Comparison of ENCODE assay signal across 18 cellular contexts in the genomic region with DNA sequence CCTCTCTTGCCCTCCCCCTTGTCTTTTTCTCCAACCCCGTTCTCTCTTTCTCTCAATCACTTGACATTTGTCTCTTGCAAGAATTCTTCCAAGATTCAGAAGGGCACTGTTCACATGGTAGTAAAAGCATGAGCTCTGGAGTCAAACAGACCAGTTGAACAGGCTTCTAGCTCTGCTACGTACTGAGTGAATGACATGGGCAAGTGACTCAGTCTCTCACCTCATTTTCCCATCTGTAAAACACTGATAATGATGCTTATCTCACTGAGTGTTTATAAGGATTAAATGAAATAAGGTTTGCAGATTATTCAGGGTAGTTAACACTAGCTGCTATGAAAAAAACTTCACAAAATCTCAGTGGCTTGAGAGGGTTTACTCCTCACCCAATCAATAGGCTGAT. TPM values are rescaled to one million over a fixed set of nuclear protein-coding genes. Genes with fewer than 3 reads are reported as not detected.
A peak's percentile ranks its signal among the peaks of the same experiment; 100 is the strongest.
DNase-seq lines count a peak whose midpoint lies in the region; ATAC-seq, FAIRE-seq and TF ChIP-seq lines count a peak whose summit lies in the region.
"Had no signal": no experiment of that assay in that cellular context is flagged by ENCODE, and none has a peak within 500 bp of the region (broad histone marks: within the 10 kb centered on the region; RNA-seq: fewer than 3 reads in every experiment).

No MANE protein-coding gene starts in this region.

- H3K4me1 Mint-ChIP-seq in IgD-negative memory B cell = peaks cover 20 to 43% (median 25%) of the 10 kb centered on the region in 3 donors

- TF ChIP-seq EP300 in GM12878 (IDR thresholded peaks at IDR 0.05; ENCODE audit: borderline replicate concordance in 1 of 2, control insufficient read depth in 1 of 2, low read depth in 2 of 2, low read length in 2 of 2) = no peak

- H3K9me3 Mint-ChIP-seq in IgD-negative memory B cell = no peaks in the 10 kb centered on the region

- SMC1A ChIA-PET in GM12878 (lab: Charles Lee; ENCODE audit: uncharacterized antibody, unreplicated experiment) = interaction anchor here (0.6 to 4.2 kb wide), 19 partner anchors 8 to 218 kb away, joined by 3 to 49 read pairs (median 5); no protein-coding TSS in a partner anchor

- peaks cover 2% of the 10 kb centered on the region for H3K36me3 Mint-ChIP-seq in IgD-negative memory B cell

- FAIRE-seq in GM12878 (lab: Jason Lieb, UNC) = no peak
- FAIRE-seq in frontal cortex (lab: Jason Lieb, UNC) = no peak

- peak; percentile 11; the same call in 2 of the 3 replicates for ATAC-seq in GM12878

- H3K4me1 ChIP-seq in GM12878 (ENCODE audit: control insufficient read depth, insufficient read depth, low read length) (peaks cover 18% of the 10 kb centered on the region), skeletal muscle tissue (ENCODE audit: control insufficient read depth in 3 of 3, insufficient read depth in 3 of 3, low read length in 3 of 3) (peaks cover 0 to 6% (median 0%) of the 10 kb centered on the region in 3 donors)
- H3K4me1 ChIP-seq: vagina had no signal

- DNase-seq in DMS53 treated with DMSO at 0.1 percent for 48 hours (lab: John Stamatoyannopoulos, UW; ENCODE audit: unreplicated experiment) (peak; percentile 5), GM12878 (ENCODE audit: low read depth, low spot score) (no peak), frontal cortex (ENCODE audit: low spot score in 2 of 2) (no peak), lower leg skin (ENCODE audit: low spot score in 2 of 2) (no peak), foreskin melanocyte (no peak)
- DNase-seq: activated CD4-positive, alpha-beta T cell treated with anti-CD3 and anti-CD28 coated beads for 48 hours; KG1; NCI-H146; SW 1271 had no signal

- CTCF ChIA-PET in GM12878 (lab: Yijun Ruan, JAX) = interaction anchor here (0.7 to 3.5 kb wide), 9 partner anchors 7 to 73 kb away, joined by 3 to 15 read pairs (median 9); a partner anchor contains a TSS

- TF ChIP-seq POLR2A in GM12878 (IDR thresholded peaks at IDR 0.05; ENCODE audit: low read depth, low read length) (no peak), lower leg skin (IDR thresholded peaks at IDR 0.05) (no peak)

- TF ChIP-seq CTCF in GM12878 (IDR thresholded peaks at IDR 0.05 in 2 of 3, conservative IDR thresholded peaks at IDR 0.05 in 1 of 3; ENCODE audit: control insufficient read depth in 2 of 3, extremely low read depth in 1 of 3, insufficient read depth in 1 of 3, low read depth in 3 of 3, low read length in 3 of 3) (no peak), lower leg skin (IDR thresholded peaks at IDR 0.05) (no peak)

- H3K27ac Mint-ChIP-seq in IgD-negative memory B cell = peak overlapping the region; percentile 5 to 87 (median 20)

- WGBS in GM12878 (ENCODE audit: insufficient coverage, insufficient replicate concordance, low lambda C conversion rate, missing lambda C conversion rate) = 42% methylated on average over 2 of the region's 2 CpGs
- 35 to 48% methylated on average over 2 of the region's 2 CpGs for WGBS in lower leg skin, 2 donors

- in situ Hi-C loops in GM12878 (cut with MboI) = no loop called here

- intact Hi-C loops in GM12878 (cut with micrococcal nuclease; ENCODE audit: unreplicated experiment) (no loop called here), lower leg skin (cut with DNase I; ENCODE audit: low total_unique reads) (no loop called here)

- peak overlapping the region in 3 of 4 donors; percentile 10 to 85 (median 42) for H3K4me3 Mint-ChIP-seq in IgD-negative memory B cell

- H3K27me3 Mint-ChIP-seq in IgD-negative memory B cell = no peaks in the 10 kb centered on the region

- H3K4me2 ChIP-seq in GM12878 (ENCODE audit: control insufficient read depth, insufficient read depth) = 0 out of 2 replicates have a peak overlapping the region, but pooled peaks have one; percentile 26
- H3K4me2 ChIP-seq: PC-9 had no signal

- H2AFZ ChIP-seq in GM12878 (ENCODE audit: control insufficient read depth, low read depth, low read length) = peak overlapping the region; percentile 20; the same call in 1 of the 2 replicates
- H2AFZ ChIP-seq: PC-9 had no signal

- POLR2A ChIA-PET in GM12878 (lab: Charles Lee) = interaction anchor here (1.4 to 5.1 kb wide), 4 partner anchors 7 to 31 kb away, joined by 4 to 35 read pairs (median 6); a partner anchor contains a TSS

- H3K27ac ChIP-seq in GM12878 (ENCODE audit: control insufficient read depth, insufficient read depth) = 0 out of 2 replicates have a peak overlapping the region, but pooled peaks have one; percentile 20
- H3K27ac ChIP-seq in skeletal muscle tissue (ENCODE audit: low read depth, low read length) = peak overlapping the region; percentile 31
- H3K27ac ChIP-seq: C4-2B, PC-9, vagina had no signal

- no peak overlapping the region for H3K4me3 ChIP-seq in GM12878
- no peak overlapping the region for H3K4me3 ChIP-seq in skeletal muscle tissue (ENCODE audit: low read length in 3 of 3)
- no peak overlapping the region for H3K4me3 ChIP-seq in lower leg skin (ENCODE audit: low read depth, poor library complexity, severe bottlenecking)
- H3K4me3 ChIP-seq: esophagus muscularis mucosa, PC-9, vagina had no signal

- BruUV-seq in GM12878 (replicated peaks; lab: Mats Ljungman, UMichigan) = no TSS peak

- H3K9me3 ChIP-seq in GM12878 (replicated peaks; ENCODE audit: control insufficient read depth, insufficient read depth, low read length) (no peaks in the 10 kb centered on the region), skeletal muscle tissue (ENCODE audit: control insufficient read depth in 3 of 3, low read length in 3 of 3) (no peaks in the 10 kb centered on the region)
- H3K9me3 ChIP-seq: esophagus muscularis mucosa, vagina had no signal

- H3K9ac ChIP-seq in GM12878 (ENCODE audit: control insufficient read depth, insufficient read depth, low read length) (no peak overlapping the region), skeletal muscle tissue (ENCODE audit: low read depth in 1 of 3, low read length in 3 of 3) (no peak overlapping the region)

- RAD21 ChIA-PET in GM12878 (lab: Charles Lee; ENCODE audit: unreplicated experiment) = interaction anchor here (0.8 to 3.0 kb wide), 9 partner anchors 16 to 161 kb away, joined by 3 to 23 read pairs (median 7); no protein-coding TSS in a partner anchor

- H3K27me3 ChIP-seq in GM12878 (replicated peaks in 1 of 2; ENCODE audit: control insufficient read depth in 2 of 2, insufficient read depth in 2 of 2, low read length in 1 of 2) (no peaks in the 10 kb centered on the region), skeletal muscle tissue (ENCODE audit: control insufficient read depth in 3 of 3, insufficient read depth in 3 of 3, low read length in 3 of 3) (peaks cover 0 to 19% (median 13%) of the 10 kb centered on the region in 3 donors)
- H3K27me3 ChIP-seq: vagina had no signal

- no peaks in the 10 kb centered on the region for H4K20me1 ChIP-seq in GM12878 (ENCODE audit: control insufficient read depth, insufficient read depth)

- TF ChIP-seq RAD21 in GM12878 (IDR thresholded peaks at IDR 0.05; ENCODE audit: insufficient read depth, low read depth, low read length) = no peak

- H3K79me2 ChIP-seq in GM12878 (ENCODE audit: control insufficient read depth, insufficient read depth, low read length) = no peaks in the 10 kb centered on the region

- no peaks in the 10 kb centered on the region for H3K36me3 ChIP-seq in GM12878 (ENCODE audit: control insufficient read depth in 2 of 2, insufficient read depth in 2 of 2, low read length in 1 of 2)
- no peaks in the 10 kb centered on the region for H3K36me3 ChIP-seq in skeletal muscle tissue (ENCODE audit: control insufficient read depth in 3 of 3, insufficient read depth in 3 of 3, low read length in 3 of 3)
- H3K36me3 ChIP-seq: esophagus muscularis mucosa, vagina had no signal

RNA-seq across cellular contexts. Expression of a gene that starts 5.9 kb away (rescaled TPM):
- 97.1 TPM for polyA plus RNA-seq in IgD-negative memory B cell
- 57.8 and 59.8 TPM in 2 replicates for total RNA-seq in GM12878 (2013; cell fraction: nucleolus; rRNA removed)
- 12.0 and 12.5 TPM in 2 replicates for total RNA-seq in GM12878 (2014; rRNA removed)
- 6.5 and 8.8 TPM in 2 replicates for total RNA-seq in GM12878 (2014; rRNA removed; fragmentation: Illumina TruSeq; extraction: Trizol)
- 10.8 and 11.8 TPM in 2 replicates for total RNA-seq in GM12878 (2021)
- 22.6 TPM for polyA plus RNA-seq in GM12878 (2011; ENCODE audit: low read depth)
- 29.5 and 45.9 TPM in 2 replicates for polyA plus RNA-seq in GM12878 (2011; rRNA removed)
- 38.2 and 61.8 TPM in 2 replicates for polyA plus RNA-seq in GM12878 (2011; cell fraction: cytosol; rRNA removed)
- polyA plus RNA-seq in GM12878 (2011; cell fraction: nucleus; rRNA removed) = 57.3 and 71.0 TPM in 2 replicates
- 13.8 and 14.8 TPM in 2 replicates for polyA plus RNA-seq in GM12878 (2012)
- polyA plus RNA-seq in GM12878 (2014; fragmentation: Illumina TruSeq; extraction: Trizol) = 5.9 and 13.7 TPM in 2 replicates
- polyA plus RNA-seq in GM12878 (2014; fragmentation: Nextera tagmentation; extraction: Ambion mirVana) = 1 to 10 TPM in 1 of 2 experiments, under 1 TPM in 1; 0.77 to 1.4 TPM
- polyA plus RNA-seq in GM12878 (2014; rRNA removed) = 11.0 and 18.7 TPM in 2 replicates
- 1 to 10 TPM; 7.4 to 8.5 TPM for polyA plus RNA-seq in GM12878 (2016; fragmentation: Nextera tagmentation; extraction: Ambion mirVana)
- polyA minus RNA-seq in GM12878 (2011; rRNA and poly(A)+ RNA removed) = 76.7 and 94.2 TPM in 2 replicates
- polyA minus RNA-seq in GM12878 (2011; cell fraction: cytosol; rRNA and poly(A)+ RNA removed) = 17.8 and 20.6 TPM in 2 replicates
- polyA minus RNA-seq in GM12878 (2011; cell fraction: nucleus; rRNA and poly(A)+ RNA removed) = 57.1 and 67.5 TPM in 2 replicates
- total RNA-seq in skeletal muscle tissue = 8.9 TPM
- 2.0 TPM for total RNA-seq in frontal cortex
- 10 to 100 TPM in 2 of 4 donors, 1 to 10 TPM in 2; 5.7 to 14.9 (median 8.1) TPM for total RNA-seq in lower leg skin
- total RNA-seq: myocyte, PC-9 had no signal

RNA-seq across cellular contexts. Expression of a gene that starts 51.1 kb away (rescaled TPM):
- polyA plus RNA-seq in IgD-negative memory B cell = 0.35 TPM
- total RNA-seq in GM12878 (2013; cell fraction: nucleolus; rRNA removed) = 1.6 TPM in 2 replicates
- total RNA-seq in GM12878 (2014; rRNA removed) = 0.23 and 0.65 TPM in 2 replicates
- 0.18 and 0.45 TPM in 2 replicates for total RNA-seq in GM12878 (2014; rRNA removed; fragmentation: Illumina TruSeq; extraction: Trizol)
- total RNA-seq in GM12878 (2021) = 0.46 and 0.66 TPM in 2 replicates
- 0.18 TPM for polyA plus RNA-seq in GM12878 (2011; ENCODE audit: low read depth)
- 0.49 and 0.50 TPM in 2 replicates for polyA plus RNA-seq in GM12878 (2011; rRNA removed)
- polyA plus RNA-seq in GM12878 (2011; cell fraction: cytosol; rRNA removed) = 0.53 and 0.61 TPM in 2 replicates
- 1.8 and 2.9 TPM in 2 replicates for polyA plus RNA-seq in GM12878 (2011; cell fraction: nucleus; rRNA removed)
- 0.35 and 0.37 TPM in 2 replicates for polyA plus RNA-seq in GM12878 (2012)
- polyA plus RNA-seq in GM12878 (2014; fragmentation: Illumina TruSeq; extraction: Trizol) = 0.22 and 0.24 TPM in 2 replicates
- under 1 TPM in 1 of 2 experiments, not detected in 1; 0.05 TPM for polyA plus RNA-seq in GM12878 (2014; fragmentation: Nextera tagmentation; extraction: Ambion mirVana)
- 0.29 and 0.57 TPM in 2 replicates for polyA plus RNA-seq in GM12878 (2014; rRNA removed)
- polyA plus RNA-seq in GM12878 (2016; fragmentation: Nextera tagmentation; extraction: Ambion mirVana) = under 1 TPM in 1 of 2 experiments, not detected in 1; 0.09 TPM
- 0.15 and 0.41 TPM in 2 replicates for polyA minus RNA-seq in GM12878 (2011; rRNA and poly(A)+ RNA removed)
- polyA minus RNA-seq in GM12878 (2011; cell fraction: cytosol; rRNA and poly(A)+ RNA removed) = not detected in 2 replicates
- 0.48 and 0.57 TPM in 2 replicates for polyA minus RNA-seq in GM12878 (2011; cell fraction: nucleus; rRNA and poly(A)+ RNA removed)
- not detected for total RNA-seq in skeletal muscle tissue
- total RNA-seq in frontal cortex = 0.41 TPM
- total RNA-seq in lower leg skin = 100 to 1,000 TPM; 100 to 171 (median 127) TPM
- total RNA-seq: esophagus muscularis mucosa, myocyte, NCI-H460, pulmonary artery endothelial cell had no signal

Comparison
In these comparisons a context has a peak if more than half of its experiments do, and no peak if none do; other contexts are left out.
1. RNA of a gene that starts 51.1 kb away (total RNA-seq): 100 to 171 TPM in lower leg skin; 0.18 to 1.6 TPM in GM12878, 0.41 TPM in frontal cortex (single experiment) and not detected in skeletal muscle tissue (single experiment); every median in the first group is over 10 times any median in the second.